In the genomic region with DNA sequence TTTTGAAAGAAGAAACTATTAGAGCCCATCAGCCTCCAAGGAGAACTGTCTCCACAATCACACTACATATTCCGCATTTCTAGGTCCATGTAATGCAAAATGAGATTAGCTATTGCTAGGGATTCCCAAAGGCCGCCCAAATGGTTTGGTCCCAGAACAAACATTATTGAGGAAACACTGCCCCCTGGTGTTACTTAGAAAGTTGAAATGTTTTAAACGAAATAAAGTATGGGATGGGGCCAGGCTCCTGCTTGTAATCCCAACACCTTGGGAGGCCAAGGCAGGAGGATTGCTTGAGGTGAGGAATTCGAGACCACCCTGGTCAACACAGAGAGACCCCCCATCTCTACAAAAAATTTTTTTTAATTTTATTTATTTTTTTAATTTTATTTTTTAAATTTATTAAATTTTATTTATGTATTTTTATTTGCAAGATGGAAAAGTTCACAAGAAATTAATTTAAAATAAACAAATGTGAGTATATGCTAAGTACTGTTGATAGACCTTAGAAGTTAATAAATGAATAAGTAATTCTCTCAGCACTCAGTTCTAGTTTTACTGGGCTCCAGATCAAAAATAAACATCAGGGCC, we compare ENCODE assay signal across 9 cellular contexts. TPM values are rescaled to one million over a fixed set of nuclear protein-coding genes. Genes with fewer than 3 reads are reported as not detected.
DNase-seq lines count a peak whose midpoint lies in the region; ATAC-seq and TF ChIP-seq lines count a peak whose summit lies in the region.
"Had no signal": no experiment of that assay in that cellular context is flagged by ENCODE, and none has a peak within 500 bp of the region (broad histone marks: within the 10 kb centered on the region; RNA-seq: fewer than 3 reads in every experiment).

No MANE protein-coding gene starts in this region.

- H3K9me3 ChIP-seq in CD4-positive, alpha-beta T cell (ENCODE audit: control insufficient read depth, low read length) = no peaks in the 10 kb centered on the region

- intact Hi-C loops in CD4-positive, alpha-beta T cell (cut with DNase I, micrococcal nuclease) = loop anchor here (1.0 to 10.0 kb wide), 5 partner anchors 97 to 390 kb away; a partner anchor contains a TSS
- intact Hi-C loops in activated B cell treated with CpG ODN at 0.5 μM for 24 hours (cut with micrococcal nuclease) = loop anchor here (1.0 kb wide), 4 partner anchors 97 to 302 kb away; no protein-coding TSS in a partner anchor

- CTCF ChIA-PET in CD4-positive, alpha-beta T cell (lab: Charles Lee) = interaction anchor here (0.5 to 3.7 kb wide), 16 partner anchors 13 to 285 kb away, joined by 3 to 19 read pairs (median 3); a partner anchor contains a TSS
- CTCF ChIA-PET in activated B cell treated with CpG ODN at 0.5 μM for 24 hours (lab: Charles Lee) = interaction anchor here (0.6 to 8.3 kb wide), 14 partner anchors 9 to 237 kb away, joined by 3 to 53 read pairs (median 4); a partner anchor contains a TSS

- peaks cover 69% of the 10 kb centered on the region for H3K36me3 Mint-ChIP-seq in CD4-positive, alpha-beta T cell (ENCODE audit: low read depth)
- peaks cover 47% of the 10 kb centered on the region for H3K36me3 Mint-ChIP-seq in activated B cell treated with CpG ODN at 0.5 μM for 24 hours (ENCODE audit: low read depth)

- no peaks in the 10 kb centered on the region for H3K9me3 Mint-ChIP-seq in CD4-positive, alpha-beta T cell
- no peaks in the 10 kb centered on the region for H3K9me3 Mint-ChIP-seq in activated B cell treated with CpG ODN at 0.5 μM for 24 hours
- H3K9me3 Mint-ChIP-seq: IgD-negative memory B cell had no signal

- H3K27me3 Mint-ChIP-seq in CD4-positive, alpha-beta T cell = no peaks in the 10 kb centered on the region
- H3K27me3 Mint-ChIP-seq in activated B cell treated with CpG ODN at 0.5 μM for 24 hours = no peaks in the 10 kb centered on the region
- H3K27me3 Mint-ChIP-seq: IgD-negative memory B cell had no signal

- no peaks in the 10 kb centered on the region for H3K27me3 ChIP-seq in CD4-positive, alpha-beta T cell (ENCODE audit: control insufficient read depth, insufficient read depth, low read length)

- peak; percentile 78 for TF ChIP-seq CTCF in CD4-positive, alpha-beta T cell (IDR thresholded peaks at IDR 0.05)
- TF ChIP-seq CTCF in activated B cell treated with CpG ODN at 0.5 μM for 24 hours (IDR thresholded peaks at IDR 0.05) = peak; percentile 77
- TF ChIP-seq CTCF in foreskin fibroblast (IDR thresholded peaks at IDR 0.05; ENCODE audit: low read depth, low read length) = peak; percentile 27
- TF ChIP-seq CTCF in omental fat pad (IDR thresholded peaks at IDR 0.05) = peak in 1 of 3 donors; percentile 20

- H3K27ac ChIP-seq in CD4-positive, alpha-beta T cell (ENCODE audit: low read depth, low read length) = no peak overlapping the region

- ATAC-seq in CD4-positive, alpha-beta T cell (ENCODE audit: poor library complexity) = peak; percentile 21
- peak; percentile 46 for ATAC-seq in GM21576 (IDR thresholded peaks at IDR 0.05; ENCODE audit: unreplicated experiment)
- peak; percentile 27 for ATAC-seq in activated B cell treated with CpG ODN at 0.5 μM for 24 hours (ENCODE audit: low read depth)
- ATAC-seq in omental fat pad (ENCODE audit: low FRiP score) = peak; percentile 67
- ATAC-seq in GM21737 (IDR thresholded peaks at IDR 0.05; ENCODE audit: unreplicated experiment) = no peak
- no peak for ATAC-seq in GM19324 (IDR thresholded peaks at IDR 0.05; ENCODE audit: low FRiP score, unreplicated experiment)

- no peak overlapping the region for H3K27ac Mint-ChIP-seq in CD4-positive, alpha-beta T cell
- no peak overlapping the region for H3K27ac Mint-ChIP-seq in activated B cell treated with CpG ODN at 0.5 μM for 24 hours
- H3K27ac Mint-ChIP-seq: IgD-negative memory B cell had no signal

- DNase-seq in CD4-positive, alpha-beta T cell = peak in 1 of 10 experiments; percentile 18
- DNase-seq in NCI-H2227 treated with DMSO at 0.1 percent for 48 hours (lab: John Stamatoyannopoulos, UW) = peak; percentile 78
- DNase-seq in activated B cell treated with CpG ODN at 0.5 μM for 24 hours = no peak
- peak in 1 of 2 donors; percentile 80 for DNase-seq in foreskin fibroblast
- DNase-seq in omental fat pad (ENCODE audit: low spot score) = no peak

- H3K4me1 Mint-ChIP-seq in CD4-positive, alpha-beta T cell (ENCODE audit: low read depth) = peaks cover 13% of the 10 kb centered on the region
- peaks cover 7% of the 10 kb centered on the region for H3K4me1 Mint-ChIP-seq in activated B cell treated with CpG ODN at 0.5 μM for 24 hours

- POLR2A ChIA-PET in CD4-positive, alpha-beta T cell (lab: Charles Lee) = interaction anchor here (0.7 to 1.6 kb wide), 3 partner anchors 15 to 125 kb away, joined by 3 to 7 read pairs (median 3); a partner anchor contains a TSS
- POLR2A ChIA-PET in activated B cell treated with CpG ODN at 0.5 μM for 24 hours (lab: Charles Lee) = interaction anchor here (0.7 to 1.1 kb wide), 2 partner anchors 21 to 97 kb away, joined by 3 to 5 read pairs; a partner anchor contains a TSS

- no peak overlapping the region for H3K4me3 Mint-ChIP-seq in CD4-positive, alpha-beta T cell
- H3K4me3 Mint-ChIP-seq in activated B cell treated with CpG ODN at 0.5 μM for 24 hours = no peak overlapping the region
- H3K4me3 Mint-ChIP-seq: IgD-negative memory B cell had no signal

- H3K4me3 ChIP-seq in foreskin fibroblast (ENCODE audit: low read depth in 1 of 2, low read length in 2 of 2) = no peak overlapping the region

RNA-seq across cellular contexts. Expression of a gene that starts 5.5 kb away (rescaled TPM):
- total RNA-seq in CD4-positive, alpha-beta T cell = 1 to 10 TPM; 7.2 to 8.5 TPM
- 19.1 and 25.0 TPM in 2 replicates for total RNA-seq in activated B cell treated with CpG ODN at 0.5 μM for 24 hours
- 10 to 100 TPM; 13.8 to 23.2 (median 17.5) TPM for total RNA-seq in omental fat pad

RNA-seq across cellular contexts. Expression of a gene that starts 14.7 kb away (rescaled TPM):
- total RNA-seq in CD4-positive, alpha-beta T cell = under 1 TPM; 0.36 to 0.96 TPM
- 4.5 and 4.9 TPM in 2 replicates for total RNA-seq in activated B cell treated with CpG ODN at 0.5 μM for 24 hours
- total RNA-seq in omental fat pad = 1 to 10 TPM; 1.0 to 2.7 (median 1.2) TPM

RNA-seq across cellular contexts. Expression of a gene that starts 21.6 kb away (rescaled TPM):
- total RNA-seq in CD4-positive, alpha-beta T cell = 10 to 100 TPM; 42.3 to 43.4 TPM
- total RNA-seq in activated B cell treated with CpG ODN at 0.5 μM for 24 hours = 144 and 147 TPM in 2 replicates
- total RNA-seq in omental fat pad = 10 to 100 TPM; 37.0 to 77.2 (median 43.0) TPM

RNA-seq across cellular contexts. Expression of a gene that starts 22.9 kb away (rescaled TPM):
- 10 to 100 TPM; 82.3 to 83.2 TPM for total RNA-seq in CD4-positive, alpha-beta T cell
- total RNA-seq in activated B cell treated with CpG ODN at 0.5 μM for 24 hours (60.5 and 78.6 TPM in 2 replicates), omental fat pad (10 to 100 TPM; 48.5 to 73.9 (median 57.7) TPM)

RNA-seq across cellular contexts. Expression of a gene that starts 51.4 kb away (rescaled TPM):
- total RNA-seq in CD4-positive, alpha-beta T cell = 10 to 100 TPM; 65.9 to 67.4 TPM
- 39.9 and 47.2 TPM in 2 replicates for total RNA-seq in activated B cell treated with CpG ODN at 0.5 μM for 24 hours
- total RNA-seq in omental fat pad = 10 to 100 TPM; 25.1 to 57.1 (median 40.1) TPM

Comparison
In these comparisons a context has a peak if more than half of its experiments do, and no peak if none do; other contexts are left out.
1. ATAC-seq: peak in CD4-positive, alpha-beta T cell (single experiment), GM21576 (single experiment), activated B cell treated with CpG ODN at 0.5 μM for 24 hours (single experiment) and omental fat pad (single experiment); none in GM21737 (single experiment) and GM19324 (single experiment).